ENCODE assay signal across 9 cellular contexts in genomic region chrX:101206471-101206870, GRCh38. TPM values are rescaled to one million over a fixed set of nuclear protein-coding genes. Genes with fewer than 3 reads are reported as not detected.
DNase-seq lines count a peak whose midpoint lies in the region; ATAC-seq, FAIRE-seq and TF ChIP-seq lines count a peak whose summit lies in the region.
"Had no signal": no experiment of that assay in that cellular context is flagged by ENCODE, and none has a peak within 500 bp of the region (broad histone marks: within the 10 kb centered on the region; RNA-seq: fewer than 3 reads in every experiment).

No MANE protein-coding gene starts in this region.

- ATAC-seq in GM18873 (IDR thresholded peaks at IDR 0.05; ENCODE audit: low FRiP score, unreplicated experiment) (peak; percentile 68), HG03097 (IDR thresholded peaks at IDR 0.05; ENCODE audit: low FRiP score, unreplicated experiment) (peak; percentile 83)

- H2AFZ ChIP-seq in OCI-LY7 (ENCODE audit: low read length) (peak overlapping the region; percentile 50; the same call in 1 of the 2 replicates), fibroblast of lung (ENCODE audit: low read length) (no peak overlapping the region)

- no peaks in the 10 kb centered on the region for H3K9me2 ChIP-seq in OCI-LY7 (ENCODE audit: insufficient read depth, low read length)

- H3K27me3 ChIP-seq in fibroblast of lung (ENCODE audit: control insufficient read depth, insufficient read depth, low read length): no peaks in the 10 kb centered on the region

- H3K36me3 ChIP-seq in OCI-LY7 (ENCODE audit: insufficient read depth, low read length): no peaks in the 10 kb centered on the region
- H3K36me3 ChIP-seq in fibroblast of lung (ENCODE audit: control insufficient read depth, insufficient read depth, low read length): no peaks in the 10 kb centered on the region

- H3K4me3 ChIP-seq in OCI-LY7 (ENCODE audit: low read depth, low read length, poor library complexity, severe bottlenecking) (no peak overlapping the region), fibroblast of lung (replicated peaks in 1 of 4; ENCODE audit: control extremely low read depth in 1 of 4, insufficient read depth in 1 of 4, low read depth in 3 of 4, low read length in 4 of 4) (no peak overlapping the region)

- no peaks in the 10 kb centered on the region for H3K9me3 Mint-ChIP-seq in endothelial cell (ENCODE audit: unreplicated experiment)
- H3K9me3 Mint-ChIP-seq: T-helper 1 cell treated with Interleukin-12 subunit alpha and Interleukin-12 subunit beta and Interleukin-4 antibody, amounts not matched to agents 30 μg/mL and 1 μg/mL, for 36 hours had no signal

- H3K36me3 Mint-ChIP-seq in endothelial cell (ENCODE audit: low read depth, unreplicated experiment): no peaks in the 10 kb centered on the region

- CTCF ChIA-PET in OCI-LY7 (lab: Charles Lee; ENCODE audit: unreplicated experiment): interaction anchor here (0.8 kb wide), 1 partner anchor 12 kb away, joined by 3 read pairs; no protein-coding TSS in a partner anchor

- DNase-seq in DMS114 treated with DMSO at 0.1 percent for 48 hours (lab: John Stamatoyannopoulos, UW; ENCODE audit: unreplicated experiment): peak; percentile 33
- DNase-seq in OCI-LY7 (ENCODE audit: low spot score): peak; percentile 59
- DNase-seq in fibroblast of lung (ENCODE audit: low read depth in 2 of 2): peak; percentile 33 to 63
- DNase-seq in endothelial cell (ENCODE audit: low spot score): no peak
- no peak for DNase-seq in NCI-H2227 (lab: John Stamatoyannopoulos, UW; ENCODE audit: unreplicated experiment)
- no peak for DNase-seq in RCC 7860 (ENCODE audit: low spot score)

- H3K9me3 ChIP-seq in OCI-LY7 (ENCODE audit: low read length) (no peaks in the 10 kb centered on the region), fibroblast of lung (ENCODE audit: control insufficient read depth, insufficient read depth, low read depth, low read length) (no peaks in the 10 kb centered on the region)

- H3K9ac ChIP-seq in fibroblast of lung (ENCODE audit: insufficient read depth, low read length): no peak overlapping the region

- TF ChIP-seq CTCF in OCI-LY7 (conservative IDR thresholded peaks at IDR 0.05; ENCODE audit: low read length) (peak; percentile 68), fibroblast of lung (conservative IDR thresholded peaks at IDR 0.05 in 1 of 2, IDR thresholded peaks at IDR 0.05 in 1 of 2; ENCODE audit: low read depth in 1 of 2, low read length in 2 of 2) (peak; percentile 38 to 56), endothelial cell (IDR thresholded peaks at IDR 0.05; ENCODE audit: unreplicated experiment) (no peak)

- H3K4me1 ChIP-seq in OCI-LY7 (ENCODE audit: insufficient read depth, low read length, poor library complexity, severe bottlenecking): peaks cover 24% of the 10 kb centered on the region
- no peaks in the 10 kb centered on the region for H3K4me1 ChIP-seq in fibroblast of lung (ENCODE audit: control insufficient read depth, extremely low read depth, insufficient read depth, low read length)

- intact Hi-C loops in OCI-LY7 (cut with micrococcal nuclease; ENCODE audit: unreplicated experiment): loop anchor here (1.0 to 5.0 kb wide), 2 partner anchors 311 to 519 kb away; no protein-coding TSS in a partner anchor

- no peaks in the 10 kb centered on the region for H3K27me3 Mint-ChIP-seq in endothelial cell (ENCODE audit: unreplicated experiment)

- H3K4me1 Mint-ChIP-seq in endothelial cell (ENCODE audit: unreplicated experiment): no peaks in the 10 kb centered on the region

- H3K4me3 Mint-ChIP-seq in endothelial cell (ENCODE audit: unreplicated experiment): no peak overlapping the region
- H3K4me3 Mint-ChIP-seq: T-helper 1 cell treated with Interleukin-12 subunit alpha and Interleukin-12 subunit beta and Interleukin-4 antibody, amounts not matched to agents 30 μg/mL and 1 μg/mL, for 36 hours had no signal

- H3K79me2 ChIP-seq in OCI-LY7 (ENCODE audit: insufficient read depth, low read depth, low read length) (no peaks in the 10 kb centered on the region), fibroblast of lung (ENCODE audit: control insufficient read depth, insufficient read depth, low read length) (no peaks in the 10 kb centered on the region)

- no peak for FAIRE-seq in RCC 7860 (lab: Jason Lieb, UNC)

- H3K27ac Mint-ChIP-seq in endothelial cell (ENCODE audit: unreplicated experiment): no peak overlapping the region
- H3K27ac Mint-ChIP-seq: T-helper 1 cell treated with Interleukin-12 subunit alpha and Interleukin-12 subunit beta and Interleukin-4 antibody, amounts not matched to agents 30 μg/mL and 1 μg/mL, for 36 hours had no signal

- H4K20me1 ChIP-seq in OCI-LY7 (ENCODE audit: insufficient read depth, low read length) (no peaks in the 10 kb centered on the region), fibroblast of lung (ENCODE audit: control insufficient read depth, extremely low read depth, insufficient read depth, low read length) (no peaks in the 10 kb centered on the region)

- H3K4me2 ChIP-seq in OCI-LY7 (ENCODE audit: low read length): no peak overlapping the region
- H3K4me2 ChIP-seq in fibroblast of lung (ENCODE audit: extremely low read depth, insufficient read depth, low read length): no peak overlapping the region

- BruUV-seq in OCI-LY7 (replicated peaks; lab: Mats Ljungman, UMichigan): no TSS peak

- no peak overlapping the region for H3K27ac ChIP-seq in OCI-LY7 (ENCODE audit: low read depth, low read length, poor library complexity, severe bottlenecking)
- no peak overlapping the region for H3K27ac ChIP-seq in fibroblast of lung (ENCODE audit: insufficient read depth, low read length)

- POLR2A ChIA-PET in OCI-LY7 (lab: Charles Lee): no interaction called here

RNA-seq across cellular contexts. Expression of gene DRP2, which starts 13.1 kb away (rescaled TPM):
- total RNA-seq in OCI-LY7 (2014; rRNA removed; shearing (Covaris generic)): 0.64 and 0.82 TPM in 2 replicates
- total RNA-seq in OCI-LY7 (2022) (0.93 and 0.96 TPM in 2 replicates), fibroblast of lung (under 0.01 and 0.50 TPM in 2 replicates), endothelial cell (ENCODE audit: unreplicated experiment) (1.6 TPM)
- polyA plus RNA-seq in fibroblast of lung: 0.59 and 0.64 TPM in 2 replicates
- 0.92 and 0.93 TPM in 2 replicates for polyA plus RNA-seq in fibroblast of lung (2012)
- polyA minus RNA-seq in fibroblast of lung (ENCODE audit: low replicate concordance): 1.7 and 4.8 TPM in 2 replicates

Comparison
In these comparisons a context has a peak if more than half of its experiments do, and no peak if none do; other contexts are left out.
1. DNase-seq: peak in DMS114 treated with DMSO at 0.1 percent for 48 hours (single experiment), OCI-LY7 (single experiment) and fibroblast of lung (2 of 2); none in endothelial cell (single experiment), NCI-H2227 (single experiment) and RCC 7860 (single experiment).